ENCODE assay signal across 1 cellular context in genomic region chr1:12063141-12064072, GRCh38.
A peak's percentile ranks its signal among the peaks of the same experiment; 100 is the strongest.
TF ChIP-seq lines count a peak whose summit lies in the region.

Gene TNFRSF8 (plus strand): TSS chr1:12063303. CDS start chr1:12063599, 296 bp downstream.

TF ChIP-seq in K562, 482 proteins besides CTCF, POLR2A, EP300 and RAD21 (continued from another document and continues in another):
- peak; percentile 82 for TF ChIP-seq MYC (IDR thresholded peaks at IDR 0.05; ENCODE audit: low read depth, low read length)
- TF ChIP-seq MYC (CRISPR knock-in tag; IDR thresholded peaks at IDR 0.05; ENCODE audit: borderline replicate concordance, low read depth): no peak
- TF ChIP-seq L3MBTL2 (IDR thresholded peaks at IDR 0.05): peak; percentile 100
- 0 out of 2 replicates have a peak, but pooled peaks have one; percentile 54 for TF ChIP-seq MTA3 (IDR thresholded peaks at IDR 0.05; ENCODE audit: borderline replicate concordance)
- 0 out of 2 replicates have a peak, but pooled peaks have one; percentile 72 for TF ChIP-seq RREB1 (CRISPR knock-in tag; IDR thresholded peaks at IDR 0.05)
- peak; percentile 95 for TF ChIP-seq ZNF224 (CRISPR knock-in tag; IDR thresholded peaks at IDR 0.05)
- TF ChIP-seq NR3C1 (CRISPR knock-in tag; IDR thresholded peaks at IDR 0.05): peak; percentile 96
- TF ChIP-seq ZNF280B (CRISPR knock-in tag; IDR thresholded peaks at IDR 0.05): no peak
- TF ChIP-seq JUND (IDR thresholded peaks at IDR 0.05; ENCODE audit: borderline replicate concordance, low read depth, low read length): peak; percentile 75
- TF ChIP-seq JUND (tag; IDR thresholded peaks at IDR 0.05; ENCODE audit: borderline replicate concordance, low read depth, low read length): peak; percentile 50; the same call in 1 of the 3 replicates
- TF ChIP-seq CBX1 (IDR thresholded peaks at IDR 0.05; ENCODE audit: low read depth): no peak
- peak; percentile 11 for TF ChIP-seq ZNF146 (CRISPR knock-in tag; IDR thresholded peaks at IDR 0.05; ENCODE audit: unreplicated experiment)
- peak; percentile 92 for TF ChIP-seq E2F5 (CRISPR knock-in tag; IDR thresholded peaks at IDR 0.05)
- TF ChIP-seq ZBTB43 (CRISPR knock-in tag; IDR thresholded peaks at IDR 0.05): peak; percentile 94; the same call in 1 of the 2 replicates
- peak; percentile 12 for TF ChIP-seq NEUROD1 (IDR thresholded peaks at IDR 0.05; ENCODE audit: borderline replicate concordance, low read depth, low read length, partially characterized antibody)
- TF ChIP-seq ZNF316 (IDR thresholded peaks at IDR 0.05): peak; percentile 84
- TF ChIP-seq SP1 (CRISPR knock-in tag; IDR thresholded peaks at IDR 0.05): no peak
- no peak for TF ChIP-seq CCAR2 (IDR thresholded peaks at IDR 0.05; ENCODE audit: low read depth, low read length)
- peak; percentile 73; the same call in 1 of the 2 replicates for TF ChIP-seq RNF2 (IDR thresholded peaks at IDR 0.05)
- TF ChIP-seq ETV6 (IDR thresholded peaks at IDR 0.05; ENCODE audit: borderline replicate concordance in 1 of 2, low read depth in 2 of 2, low read length in 1 of 2): no peak
- TF ChIP-seq ETV6 (CRISPR knock-in tag; IDR thresholded peaks at IDR 0.05; ENCODE audit: borderline replicate concordance): peak; percentile 96
- peak; percentile 69 for TF ChIP-seq HES1 (IDR thresholded peaks at IDR 0.05; ENCODE audit: low read depth)
- 0 out of 2 replicates have a peak, but pooled peaks have one; percentile 18 for TF ChIP-seq ZBTB5 (IDR thresholded peaks at IDR 0.05)
- no peak; the same call in 1 of the 2 replicates for TF ChIP-seq TEAD4 (IDR thresholded peaks at IDR 0.05; ENCODE audit: low read length)
- TF ChIP-seq TEAD4 (CRISPR knock-in tag; IDR thresholded peaks at IDR 0.05; ENCODE audit: borderline replicate concordance): peak; percentile 94; the same call in 1 of the 2 replicates
- TF ChIP-seq FOXA1 (IDR thresholded peaks at IDR 0.05; ENCODE audit: borderline replicate concordance): no peak
- peak; percentile 39; the same call in 1 of the 2 replicates for TF ChIP-seq NBN (IDR thresholded peaks at IDR 0.05; ENCODE audit: low read depth)
- TF ChIP-seq ZFP91 (CRISPR knock-in tag; IDR thresholded peaks at IDR 0.05): no peak; the same call in 1 of the 2 replicates
- TF ChIP-seq ZNF253 (CRISPR knock-in tag; conservative IDR thresholded peaks at IDR 0.05): no peak
- TF ChIP-seq RAD51 (IDR thresholded peaks at IDR 0.05; ENCODE audit: borderline replicate concordance, low read depth): peak; percentile 33; the same call in 1 of the 2 replicates
- peak; percentile 33 for TF ChIP-seq RBBP5 (IDR thresholded peaks at IDR 0.05; ENCODE audit: borderline replicate concordance, insufficient read depth, low read length, poor library complexity, severe bottlenecking)
- TF ChIP-seq FOXA3 (CRISPR knock-in tag; conservative IDR thresholded peaks at IDR 0.05 in 1 of 2, IDR thresholded peaks at IDR 0.05 in 1 of 2): peak in 1 of 2 experiments; percentile 91; a peak in 2 of 4 replicates
- peak; percentile 97 for TF ChIP-seq ZNF511 (CRISPR knock-in tag; IDR thresholded peaks at IDR 0.05)
- peak in 1 of 2 experiments; percentile 89; a peak in 1 of 3 replicates for TF ChIP-seq CBX3 (IDR thresholded peaks at IDR 0.05; ENCODE audit: borderline replicate concordance in 1 of 2, low read length in 2 of 2)
- TF ChIP-seq SAP30 (IDR thresholded peaks at IDR 0.05; ENCODE audit: borderline replicate concordance, insufficient read depth, low read depth, low read length, poor library complexity, severe bottlenecking): peak; percentile 73
- TF ChIP-seq ZBTB49 (CRISPR knock-in tag; IDR thresholded peaks at IDR 0.05; ENCODE audit: borderline replicate concordance): peak; percentile 98
